ENCODE assay signal across 14 cellular contexts in the genomic region with DNA sequence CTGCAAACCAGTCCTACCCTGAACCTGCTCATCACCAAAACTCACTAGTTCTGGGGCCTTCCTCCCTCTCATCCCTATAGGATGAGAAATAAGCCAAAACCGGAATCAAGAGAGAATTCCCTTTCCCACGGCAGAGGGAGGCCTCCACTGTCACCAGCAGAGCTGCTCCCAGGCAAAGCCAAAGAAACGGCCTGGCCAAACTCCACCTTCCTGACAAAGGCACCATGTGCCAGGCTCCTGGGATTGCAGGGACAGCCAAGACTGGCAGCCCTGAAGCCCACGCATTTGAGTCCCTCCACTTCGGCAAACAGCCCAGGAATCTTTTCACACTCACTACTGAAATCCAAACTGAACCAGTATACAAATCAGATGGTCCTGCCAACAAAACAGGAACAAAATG. TPM values are rescaled to one million over a fixed set of nuclear protein-coding genes. Genes with fewer than 3 reads are reported as not detected.
DNase-seq lines count a peak whose midpoint lies in the region; ATAC-seq, FAIRE-seq and TF ChIP-seq lines count a peak whose summit lies in the region.
"Had no signal": no experiment of that assay in that cellular context is flagged by ENCODE, and none has a peak within 500 bp of the region (broad histone marks: within the 10 kb centered on the region; RNA-seq: fewer than 3 reads in every experiment).

No MANE protein-coding gene starts in this region.

- POLR2A ChIA-PET in WTC11 (lab: Charles Lee) = no interaction called here

- H3K4me3 ChIP-seq in heart right ventricle = peak overlapping the region in 3 of 10 donors; percentile 5 to 14 (median 12)
- H3K4me3 ChIP-seq in prostate gland = no peak overlapping the region
- H3K4me3 ChIP-seq in small intestine (ENCODE audit: low read depth in 1 of 2, low read length in 2 of 2) = no peak overlapping the region
- H3K4me3 ChIP-seq: vagina had no signal

- peak overlapping the region in 1 of 2 donors; percentile 89 for H3K4me3 Mint-ChIP-seq in CD14-positive monocyte
- no peak overlapping the region for H3K4me3 Mint-ChIP-seq in WTC11
- H3K4me3 Mint-ChIP-seq: activated naive CD4-positive, alpha-beta T cell treated with anti-CD3 and anti-CD28 coated beads, Interleukin-2, amount 50 U/mL, for 24 hours; CD8-positive, alpha-beta T cell had no signal

- CTCF ChIA-PET in WTC11 (lab: Charles Lee) = interaction anchor here (0.5 kb wide), 1 partner anchor 8 kb away, joined by 5 read pairs; no protein-coding TSS in a partner anchor

- H3K36me3 Mint-ChIP-seq in CD14-positive monocyte (peaks cover 17 to 26% of the 10 kb centered on the region in 2 donors), WTC11 (peaks cover 2% of the 10 kb centered on the region; the same call in 1 of the 2 replicates)
- H3K36me3 Mint-ChIP-seq: activated naive CD4-positive, alpha-beta T cell treated with anti-CD3 and anti-CD28 coated beads, Interleukin-2, amount 50 U/mL, for 24 hours; CD8-positive, alpha-beta T cell had no signal

- no peak for DNase-seq in CD14-positive monocyte (ENCODE audit: low spot score)
- DNase-seq in WTC11 (ENCODE audit: low spot score) = no peak
- DNase-seq in heart right ventricle = peak; percentile 67 to 73
- DNase-seq in prostate gland (ENCODE audit: low spot score) = peak; percentile 43
- DNase-seq in AG08396 (ENCODE audit: low spot score) = no peak
- DNase-seq in stimulated activated CD4-positive, alpha-beta T cell treated with anti-CD3 and anti-CD28 coated beads, Interleukin-2, amount 100 ng/mL, for 48 hours = no peak
- no peak for DNase-seq in small intestine
- DNase-seq: activated CD4-positive, alpha-beta T cell treated with anti-CD3 and anti-CD28 coated beads, Interleukin-2, amount 50 U/mL, for 4 hours; CD8-positive, alpha-beta T cell; effector CD8-positive, alpha-beta T cell; NCI-H1436 treated with DMSO at 0.1 percent for 48 hours had no signal

- H3K36me3 ChIP-seq in heart right ventricle = no peaks in the 10 kb centered on the region
- no peaks in the 10 kb centered on the region for H3K36me3 ChIP-seq in prostate gland
- peaks cover 0 to 2% of the 10 kb centered on the region in 2 donors for H3K36me3 ChIP-seq in small intestine (ENCODE audit: control insufficient read depth in 2 of 2, insufficient read depth in 2 of 2, low read length in 2 of 2)
- H3K36me3 ChIP-seq: vagina had no signal

- no peak for TF ChIP-seq POLR2A in prostate gland (IDR thresholded peaks at IDR 0.05)

- H3K27ac Mint-ChIP-seq in CD14-positive monocyte (peak overlapping the region; percentile 82 to 96 (median 92)), WTC11 (peak overlapping the region; percentile 78; the same call in 1 of the 2 replicates)
- H3K27ac Mint-ChIP-seq: activated naive CD4-positive, alpha-beta T cell treated with anti-CD3 and anti-CD28 coated beads, Interleukin-2, amount 50 U/mL, for 24 hours; CD8-positive, alpha-beta T cell had no signal

- ATAC-seq in WTC11 (peak; percentile 36; the same call in 1 of the 2 replicates), heart right ventricle (peak; percentile 71 to 92 (median 82)), GM18517 (IDR thresholded peaks at IDR 0.05; ENCODE audit: unreplicated experiment) (no peak)
- ATAC-seq: CD8-positive, alpha-beta T cell had no signal

- WGBS in heart right ventricle, 2 donors = 31 to 39% methylated on average over 5 of the region's 5 CpGs
- WGBS in prostate gland = 6% methylated on average over 5 of the region's 5 CpGs
- 44 to 61% (median 47%) methylated on average over 5 of the region's 5 CpGs for WGBS in small intestine, 3 donors

- H3K4me1 ChIP-seq in heart right ventricle = peaks cover 3 to 88% (median 63%) of the 10 kb centered on the region in 9 donors
- peaks cover 21% of the 10 kb centered on the region for H3K4me1 ChIP-seq in prostate gland (replicated peaks)
- peaks cover 0 to 2% of the 10 kb centered on the region in 2 donors for H3K4me1 ChIP-seq in small intestine (ENCODE audit: control insufficient read depth in 2 of 2, insufficient read depth in 1 of 2, low read depth in 1 of 2, low read length in 1 of 2)

- H3K27me3 Mint-ChIP-seq in CD14-positive monocyte (ENCODE audit: low read depth in 3 of 3) (peaks cover 0 to 4% (median 1%) of the 10 kb centered on the region in 3 donors), WTC11 (ENCODE audit: low read depth) (no peaks in the 10 kb centered on the region)
- H3K27me3 Mint-ChIP-seq: activated naive CD4-positive, alpha-beta T cell treated with anti-CD3 and anti-CD28 coated beads, Interleukin-2, amount 50 U/mL, for 24 hours had no signal

- intact Hi-C loops in CD14-positive monocyte (cut with micrococcal nuclease) (loop anchor here in 1 of 2 donors (10.0 kb wide), 1 partner anchor 342 kb away; a partner anchor contains a TSS), heart right ventricle (cut with DNase I) (loop anchor here in 2 of 10 donors (10.0 kb wide), 1 partner anchor 142 kb away; no protein-coding TSS in a partner anchor), prostate gland (cut with DNase I) (no loop called here)

- H3K9me3 ChIP-seq in heart right ventricle (no peaks in the 10 kb centered on the region), prostate gland (no peaks in the 10 kb centered on the region), small intestine (ENCODE audit: control insufficient read depth, low read depth) (no peaks in the 10 kb centered on the region)
- H3K9me3 ChIP-seq: vagina had no signal

- no peak for FAIRE-seq in small intestine (lab: Jason Lieb, UNC)

- no peaks in the 10 kb centered on the region for H3K27me3 ChIP-seq in heart right ventricle
- no peaks in the 10 kb centered on the region for H3K27me3 ChIP-seq in prostate gland (replicated peaks; ENCODE audit: insufficient read depth)
- no peaks in the 10 kb centered on the region for H3K27me3 ChIP-seq in small intestine (ENCODE audit: control insufficient read depth in 2 of 2, insufficient read depth in 2 of 2, low read length in 2 of 2)
- H3K27me3 ChIP-seq: vagina had no signal

- TF ChIP-seq CTCF in CD14-positive monocyte (IDR thresholded peaks at IDR 0.05) (no peak), WTC11 (IDR thresholded peaks at IDR 0.05) (no peak), heart right ventricle (IDR thresholded peaks at IDR 0.05) (peak in 1 of 9 donors; percentile 10), prostate gland (IDR thresholded peaks at IDR 0.05) (no peak)

- H3K9me3 Mint-ChIP-seq in CD14-positive monocyte = peaks cover 0 to 1% (median 0%) of the 10 kb centered on the region in 7 donors
- H3K9me3 Mint-ChIP-seq in WTC11 = no peaks in the 10 kb centered on the region
- H3K9me3 Mint-ChIP-seq: activated naive CD4-positive, alpha-beta T cell treated with anti-CD3 and anti-CD28 coated beads, Interleukin-2, amount 50 U/mL, for 24 hours; CD8-positive, alpha-beta T cell had no signal

- peaks cover 79% of the 10 kb centered on the region for H3K4me1 Mint-ChIP-seq in CD14-positive monocyte
- peaks cover 69% of the 10 kb centered on the region for H3K4me1 Mint-ChIP-seq in WTC11

- H3K27ac ChIP-seq in heart right ventricle = peak overlapping the region; percentile 26 to 94 (median 57)
- H3K27ac ChIP-seq in prostate gland = peak overlapping the region; percentile 49 to 55
- no peak overlapping the region for H3K27ac ChIP-seq in small intestine (ENCODE audit: low read depth in 1 of 2, low read length in 1 of 2)
- H3K27ac ChIP-seq: vagina had no signal

TF ChIP-seq in WTC11, 78 proteins besides CTCF, POLR2A, EP300 and RAD21 (continues in another document):
- TF ChIP-seq, protein P1, sequence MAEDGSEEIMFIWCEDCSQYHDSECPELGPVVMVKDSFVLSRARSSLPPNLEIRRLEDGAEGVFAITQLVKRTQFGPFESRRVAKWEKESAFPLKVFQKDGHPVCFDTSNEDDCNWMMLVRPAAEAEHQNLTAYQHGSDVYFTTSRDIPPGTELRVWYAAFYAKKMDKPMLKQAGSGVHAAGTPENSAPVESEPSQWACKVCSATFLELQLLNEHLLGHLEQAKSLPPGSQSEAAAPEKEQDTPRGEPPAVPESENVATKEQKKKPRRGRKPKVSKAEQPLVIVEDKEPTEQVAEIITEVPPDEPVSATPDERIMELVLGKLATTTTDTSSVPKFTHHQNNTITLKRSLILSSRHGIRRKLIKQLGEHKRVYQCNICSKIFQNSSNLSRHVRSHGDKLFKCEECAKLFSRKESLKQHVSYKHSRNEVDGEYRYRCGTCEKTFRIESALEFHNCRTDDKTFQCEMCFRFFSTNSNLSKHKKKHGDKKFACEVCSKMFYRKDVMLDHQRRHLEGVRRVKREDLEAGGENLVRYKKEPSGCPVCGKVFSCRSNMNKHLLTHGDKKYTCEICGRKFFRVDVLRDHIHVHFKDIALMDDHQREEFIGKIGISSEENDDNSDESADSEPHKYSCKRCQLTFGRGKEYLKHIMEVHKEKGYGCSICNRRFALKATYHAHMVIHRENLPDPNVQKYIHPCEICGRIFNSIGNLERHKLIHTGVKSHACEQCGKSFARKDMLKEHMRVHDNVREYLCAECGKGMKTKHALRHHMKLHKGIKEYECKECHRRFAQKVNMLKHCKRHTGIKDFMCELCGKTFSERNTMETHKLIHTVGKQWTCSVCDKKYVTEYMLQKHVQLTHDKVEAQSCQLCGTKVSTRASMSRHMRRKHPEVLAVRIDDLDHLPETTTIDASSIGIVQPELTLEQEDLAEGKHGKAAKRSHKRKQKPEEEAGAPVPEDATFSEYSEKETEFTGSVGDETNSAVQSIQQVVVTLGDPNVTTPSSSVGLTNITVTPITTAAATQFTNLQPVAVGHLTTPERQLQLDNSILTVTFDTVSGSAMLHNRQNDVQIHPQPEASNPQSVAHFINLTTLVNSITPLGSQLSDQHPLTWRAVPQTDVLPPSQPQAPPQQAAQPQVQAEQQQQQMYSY (CRISPR knock-in tag; IDR thresholded peaks at IDR 0.05) = peak; percentile 33; the same call in 1 of the 2 replicates
- TF ChIP-seq, protein P2, sequence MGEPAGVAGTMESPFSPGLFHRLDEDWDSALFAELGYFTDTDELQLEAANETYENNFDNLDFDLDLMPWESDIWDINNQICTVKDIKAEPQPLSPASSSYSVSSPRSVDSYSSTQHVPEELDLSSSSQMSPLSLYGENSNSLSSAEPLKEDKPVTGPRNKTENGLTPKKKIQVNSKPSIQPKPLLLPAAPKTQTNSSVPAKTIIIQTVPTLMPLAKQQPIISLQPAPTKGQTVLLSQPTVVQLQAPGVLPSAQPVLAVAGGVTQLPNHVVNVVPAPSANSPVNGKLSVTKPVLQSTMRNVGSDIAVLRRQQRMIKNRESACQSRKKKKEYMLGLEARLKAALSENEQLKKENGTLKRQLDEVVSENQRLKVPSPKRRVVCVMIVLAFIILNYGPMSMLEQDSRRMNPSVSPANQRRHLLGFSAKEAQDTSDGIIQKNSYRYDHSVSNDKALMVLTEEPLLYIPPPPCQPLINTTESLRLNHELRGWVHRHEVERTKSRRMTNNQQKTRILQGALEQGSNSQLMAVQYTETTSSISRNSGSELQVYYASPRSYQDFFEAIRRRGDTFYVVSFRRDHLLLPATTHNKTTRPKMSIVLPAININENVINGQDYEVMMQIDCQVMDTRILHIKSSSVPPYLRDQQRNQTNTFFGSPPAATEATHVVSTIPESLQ (CRISPR knock-in tag; IDR thresholded peaks at IDR 0.05) = no peak
- no peak for TF ChIP-seq SP1 (CRISPR knock-in tag; conservative IDR thresholded peaks at IDR 0.05)

RNA-seq across cellular contexts. Expression of a gene that starts 6.2 kb away (rescaled TPM):
- 100 to 1,000 TPM; 169 to 242 TPM for polyA plus RNA-seq in CD14-positive monocyte
- 42.3 to 50.1 TPM (median 42.9 TPM) in 3 replicates for total RNA-seq in WTC11 (2021)
- total RNA-seq in heart right ventricle = 10 to 100 TPM; 30.1 to 59.0 (median 44.8) TPM
- 10 to 100 TPM; 23.1 to 85.5 TPM for polyA plus RNA-seq in heart right ventricle
- total RNA-seq in prostate gland = 100 to 1,000 TPM in 1 of 2 donors, 10 to 100 TPM in 1; 63.8 to 140 TPM
- 100 to 1,000 TPM in 2 of 3 donors, 10 to 100 TPM in 1; 51.0 to 207 (median 139) TPM for polyA plus RNA-seq in small intestine

Comparison
In these comparisons a context has a peak if more than half of its experiments do, and no peak if none do; other contexts are left out.
1. DNase-seq: peak in heart right ventricle (2 of 2) and prostate gland (single experiment); none in CD14-positive monocyte (single experiment), WTC11 (single experiment), AG08396 (single experiment), stimulated activated CD4-positive, alpha-beta T cell treated with anti-CD3 and anti-CD28 coated beads, Interleukin-2, amount 100 ng/mL, for 48 hours (0 of 2) and small intestine (single experiment).
2. H3K27ac ChIP-seq: peak in heart right ventricle (10 of 10) and prostate gland (2 of 2); none in small intestine (0 of 2).